ENCODE assay signal across 8 cellular contexts in the genomic region with DNA sequence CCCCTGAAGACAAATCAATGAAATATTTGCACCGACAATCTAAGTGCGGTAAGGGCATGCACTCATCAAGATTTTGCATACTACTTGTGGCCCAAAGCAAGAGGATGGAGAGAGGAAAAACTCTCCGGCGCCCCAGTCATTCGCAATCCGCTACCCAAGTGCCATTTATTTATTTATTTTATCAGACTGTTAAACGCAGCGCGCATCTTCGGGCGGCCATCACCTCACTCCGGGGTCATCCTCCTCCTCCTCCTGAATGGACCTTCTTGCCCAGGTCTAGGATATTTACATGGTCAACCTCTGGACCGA. TPM values are rescaled to one million over a fixed set of nuclear protein-coding genes. Genes with fewer than 3 reads are reported as not detected.
A peak's percentile ranks its signal among the peaks of the same experiment; 100 is the strongest.
DNase-seq lines count a peak whose midpoint lies in the region; ATAC-seq and TF ChIP-seq lines count a peak whose summit lies in the region.

No MANE protein-coding gene starts in this region.

- intact Hi-C loops in heart left ventricle (cut with DNase I), result loop anchor here in 1 of 10 donors (5.0 kb wide), 1 partner anchor 321 kb away; no protein-coding TSS in a partner anchor

- WGBS in heart left ventricle, 4 donors, result 1 to 3% (median 3%) methylated on average over 13 of the region's 13 CpGs

- no peak overlapping the region for H3K4me2 ChIP-seq in MM.1S (ENCODE audit: low read depth, low read length)

- H3K36me3 ChIP-seq in Peyer's patch (no peaks in the 10 kb centered on the region), heart left ventricle (no peaks in the 10 kb centered on the region), rectal smooth muscle tissue (ENCODE audit: control insufficient read depth, insufficient read depth, low read length) (no peaks in the 10 kb centered on the region), MM.1S (replicated peaks; ENCODE audit: insufficient read depth, low read length) (no peaks in the 10 kb centered on the region)

- H3K79me2 ChIP-seq in MM.1S (ENCODE audit: low read length), result no peaks in the 10 kb centered on the region

- no peaks in the 10 kb centered on the region for H3K4me1 ChIP-seq in Peyer's patch
- no peaks in the 10 kb centered on the region for H3K4me1 ChIP-seq in heart left ventricle
- no peaks in the 10 kb centered on the region for H3K4me1 ChIP-seq in rectal smooth muscle tissue (ENCODE audit: control insufficient read depth, insufficient read depth, low read length)
- H3K4me1 ChIP-seq in MM.1S (ENCODE audit: low read length), result no peaks in the 10 kb centered on the region

- peak in 1 of 3 donors; percentile 32 for DNase-seq in Peyer's patch
- peak in 2 of 5 donors; percentile 9 to 16 for DNase-seq in heart left ventricle
- no peak for DNase-seq in MM.1S
- DNase-seq in stimulated activated CD4-positive, alpha-beta T cell treated with anti-CD3 and anti-CD28 coated beads, Interleukin-4, amount 100 ng/mL, for 1 hour, result no peak

- H3K27me3 ChIP-seq in Peyer's patch (no peaks in the 10 kb centered on the region), heart left ventricle (peaks cover 0 to 20% (median 0%) of the 10 kb centered on the region in 9 donors), rectal smooth muscle tissue (ENCODE audit: control insufficient read depth, insufficient read depth, low read length) (no peaks in the 10 kb centered on the region), MM.1S (replicated peaks; ENCODE audit: insufficient read depth, low read length) (no peaks in the 10 kb centered on the region)

- no peaks in the 10 kb centered on the region for H3K9me3 ChIP-seq in Peyer's patch
- H3K9me3 ChIP-seq in heart left ventricle, result no peaks in the 10 kb centered on the region
- no peaks in the 10 kb centered on the region for H3K9me3 ChIP-seq in MM.1S (replicated peaks; ENCODE audit: insufficient read depth, low read length)

- peak overlapping the region in 3 of 4 donors; percentile 66 to 88 (median 74) for H3K27ac ChIP-seq in Peyer's patch
- H3K27ac ChIP-seq in heart left ventricle, result peak overlapping the region in 4 of 12 donors; percentile 17 to 91 (median 76)
- H3K27ac ChIP-seq in rectal smooth muscle tissue (ENCODE audit: low read depth, low read length), result peak overlapping the region; percentile 88
- no peak overlapping the region for H3K27ac ChIP-seq in MM.1S (ENCODE audit: low read length)

- TF ChIP-seq POLR2A in Peyer's patch (IDR thresholded peaks at IDR 0.05), result no peak
- no peak for TF ChIP-seq POLR2A in heart left ventricle (IDR thresholded peaks at IDR 0.05)

- H3K9me2 ChIP-seq in MM.1S (replicated peaks; ENCODE audit: insufficient read depth, low read length), result no peaks in the 10 kb centered on the region

- H3K9ac ChIP-seq in rectal smooth muscle tissue (ENCODE audit: low read length), result no peak overlapping the region
- no peak overlapping the region for H3K9ac ChIP-seq in MM.1S (ENCODE audit: low read length)

- no peaks in the 10 kb centered on the region for H4K20me1 ChIP-seq in MM.1S (ENCODE audit: insufficient read depth, low read length)

- ATAC-seq in heart left ventricle, result no peak
- no peak for ATAC-seq in HG03196 (IDR thresholded peaks at IDR 0.05; ENCODE audit: unreplicated experiment)
- ATAC-seq in GM19467 (IDR thresholded peaks at IDR 0.05; ENCODE audit: unreplicated experiment), result no peak

- TF ChIP-seq CTCF in Peyer's patch (IDR thresholded peaks at IDR 0.05) (no peak), heart left ventricle (IDR thresholded peaks at IDR 0.05) (no peak), MM.1S (IDR thresholded peaks at IDR 0.05; ENCODE audit: low read length) (no peak)

- H3F3A ChIP-seq in MM.1S (ENCODE audit: insufficient read depth, low read length), result no peaks in the 10 kb centered on the region

- H3K4me3 ChIP-seq in GM08714 (ENCODE audit: low read length) (peak overlapping the region; percentile 12; the same call in 1 of the 2 replicates), Peyer's patch (peak overlapping the region; percentile 33 to 59 (median 51)), heart left ventricle (peak overlapping the region in 11 of 12 donors; percentile 40 to 83 (median 66)), rectal smooth muscle tissue (ENCODE audit: low read length) (peak overlapping the region; percentile 76), MM.1S (ENCODE audit: low read length) (no peak overlapping the region)

- H2AFZ ChIP-seq in MM.1S (ENCODE audit: low read length), result no peak overlapping the region

RNA-seq across cellular contexts. Expression of a gene that starts 1.2 kb away (rescaled TPM):
- 10 to 100 TPM in 1 of 4 donors, 1 to 10 TPM in 3; 2.6 to 39.6 (median 5.8) TPM for total RNA-seq in Peyer's patch
- total RNA-seq in heart left ventricle, result 1 to 10 TPM in 7 of 9 donors, under 1 TPM in 2; 0.60 to 3.8 (median 2.4) TPM
- polyA plus RNA-seq in heart left ventricle, result 1 to 10 TPM; 1.9 to 3.0 TPM
